13 cellular contexts compared by ENCODE assay signal in the genomic region with DNA sequence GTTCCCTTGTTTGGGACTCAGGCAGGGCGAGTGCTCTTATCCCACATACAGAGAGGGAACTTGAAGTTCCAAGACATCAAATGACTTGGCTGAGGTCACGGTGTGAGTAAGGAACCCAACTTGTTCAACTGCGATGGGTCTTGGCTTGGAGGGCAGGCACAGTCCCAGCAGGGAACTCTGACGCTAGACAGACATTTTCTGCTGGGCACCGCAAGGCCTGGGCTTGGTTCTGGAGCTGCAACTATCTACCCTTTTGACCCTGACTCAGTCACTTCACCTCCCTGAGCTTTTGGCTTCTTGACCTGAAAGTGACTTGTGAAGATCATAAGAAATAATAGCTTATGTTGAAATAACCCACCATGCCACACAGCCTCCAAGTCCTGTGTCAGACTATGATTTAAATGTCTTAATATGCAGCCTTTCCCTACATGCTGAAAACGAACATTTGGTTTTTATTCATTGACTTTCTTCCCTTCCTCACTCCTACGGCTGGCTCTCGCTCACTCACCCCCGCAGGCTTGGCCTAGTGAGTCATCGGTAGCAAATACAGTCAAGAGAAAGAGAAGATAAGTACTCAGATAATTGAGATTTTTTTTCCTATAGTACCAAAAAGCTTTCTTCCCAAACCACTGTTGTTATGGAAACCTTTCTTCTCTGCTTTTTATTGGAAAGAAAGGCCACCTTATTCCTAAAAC.
DNase-seq lines count a peak whose midpoint lies in the region; ATAC-seq, FAIRE-seq and TF ChIP-seq lines count a peak whose summit lies in the region.
"Had no signal": no experiment of that assay in that cellular context is flagged by ENCODE, and none has a peak within 500 bp of the region (broad histone marks: within the 10 kb centered on the region; RNA-seq: fewer than 3 reads in every experiment).

No MANE protein-coding gene starts in this region.

- H2BK5ac ChIP-seq in H1 (ENCODE audit: low read depth, low read length): no peak overlapping the region
- no peak overlapping the region for H2BK5ac ChIP-seq in mesenchymal stem cell (ENCODE audit: low read depth, low read length, poor library complexity, severe bottlenecking)

- H3K23ac ChIP-seq in H1 (ENCODE audit: insufficient read length) (no peak overlapping the region), mesenchymal stem cell (ENCODE audit: low read length in 2 of 2) (no peak overlapping the region)

- H3K79me2 ChIP-seq in H1 (ENCODE audit: control insufficient read depth in 1 of 2, insufficient read depth in 2 of 2, low read length in 2 of 2): no peaks in the 10 kb centered on the region

- no peaks in the 10 kb centered on the region for H3K23me2 ChIP-seq in H1 (ENCODE audit: low read depth, low read length)

- no peak overlapping the region for H4K8ac ChIP-seq in H1 (ENCODE audit: extremely low read depth, insufficient read depth, low read length)
- no peak overlapping the region for H4K8ac ChIP-seq in mesenchymal stem cell (ENCODE audit: low read length)

- H3K4me2 ChIP-seq in H1 (ENCODE audit: insufficient read depth in 1 of 2, low read depth in 2 of 2, low read length in 2 of 2): no peak overlapping the region
- no peak overlapping the region for H3K4me2 ChIP-seq in mesenchymal stem cell (ENCODE audit: low read length, poor library complexity, severe bottlenecking)

- H3K18ac ChIP-seq in H1 (ENCODE audit: extremely low read depth, low read length) (no peak overlapping the region), mesenchymal stem cell (ENCODE audit: low read depth in 1 of 2, low read length in 2 of 2) (no peak overlapping the region)

- FAIRE-seq in H1 (lab: Jason Lieb, UNC): no peak

- H4K91ac ChIP-seq in H1 (replicated peaks; ENCODE audit: insufficient read length, low read length) (peak overlapping the region; percentile 2), mesenchymal stem cell (ENCODE audit: low read length) (no peak overlapping the region)

- no peak overlapping the region for H2AK5ac ChIP-seq in H1 (ENCODE audit: low read depth, low read length)
- peak overlapping the region; percentile 3 for H2AK5ac ChIP-seq in mesenchymal stem cell (ENCODE audit: low read length, severe bottlenecking)

- H2BK15ac ChIP-seq in H1 (ENCODE audit: low read length) (peak overlapping the region; percentile 40; the same call in 1 of the 2 replicates), mesenchymal stem cell (ENCODE audit: low read depth, poor library complexity, severe bottlenecking) (no peak overlapping the region)

- POLR2A ChIA-PET in H1 (lab: Charles Lee; ENCODE audit: partially characterized antibody): no interaction called here

- H2BK120ac ChIP-seq in H1 (replicated peaks; ENCODE audit: low read depth, low read length) (no peak overlapping the region), mesenchymal stem cell (ENCODE audit: low read depth, low read length) (no peak overlapping the region)

- TF ChIP-seq POLR2A in H1 (IDR thresholded peaks at IDR 0.05; ENCODE audit: control extremely low read depth in 1 of 2, low read depth in 2 of 2, low read length in 2 of 2): no peak
- TF ChIP-seq POLR2A in suprapubic skin (IDR thresholded peaks at IDR 0.05): no peak

- H4K5ac ChIP-seq in H1 (ENCODE audit: insufficient read length, low read depth, low read length): no peak overlapping the region

- H3K36me3 ChIP-seq in H1 (ENCODE audit: control insufficient read depth in 2 of 4, insufficient read depth in 4 of 4, low read length in 3 of 4) (no peaks in the 10 kb centered on the region), mesenchymal stem cell (ENCODE audit: control insufficient read depth in 1 of 2, insufficient read depth in 2 of 2, low read depth in 1 of 2, low read length in 2 of 2) (peaks cover 0 to 42% of the 10 kb centered on the region in 2 experiments), suprapubic skin (peaks cover 7% of the 10 kb centered on the region)
- H3K36me3 ChIP-seq: colonic mucosa had no signal

- H3K14ac ChIP-seq in H1 (ENCODE audit: insufficient read length): no peak overlapping the region
- no peak overlapping the region for H3K14ac ChIP-seq in mesenchymal stem cell (ENCODE audit: low read length in 2 of 2)

- no peak overlapping the region for H2BK20ac ChIP-seq in H1 (ENCODE audit: low read length)

- H3K4me1 ChIP-seq in H1 (replicated peaks in 1 of 4; ENCODE audit: control insufficient read depth in 3 of 4, insufficient read depth in 4 of 4, low read length in 3 of 4) (peaks cover 0 to 6% (median 0%) of the 10 kb centered on the region in 4 experiments; a peak in 3 of 7 replicates), mesenchymal stem cell (ENCODE audit: control insufficient read depth, insufficient read depth, low read depth, low read length) (peaks cover 19% of the 10 kb centered on the region), suprapubic skin (peaks cover 34% of the 10 kb centered on the region)
- H3K4me1 ChIP-seq: colonic mucosa had no signal

- H3K9ac ChIP-seq in H1 (replicated peaks in 1 of 4; ENCODE audit: extremely low read depth in 1 of 4, low read depth in 3 of 4, low read length in 3 of 4) (no peak overlapping the region), mesenchymal stem cell (ENCODE audit: low read length) (peak overlapping the region; percentile 46)

- no peaks in the 10 kb centered on the region for H3K79me1 ChIP-seq in H1 (ENCODE audit: low read depth, low read length)
- peaks cover 7% of the 10 kb centered on the region for H3K79me1 ChIP-seq in mesenchymal stem cell (replicated peaks; ENCODE audit: low read length, poor library complexity, severe bottlenecking)

- no peaks in the 10 kb centered on the region for H4K20me1 ChIP-seq in H1 (replicated peaks in 1 of 2; ENCODE audit: control insufficient read depth in 1 of 2, insufficient read depth in 2 of 2, low read length in 2 of 2)

- H2BK12ac ChIP-seq in H1 (ENCODE audit: low read depth, low read length) (no peak overlapping the region), mesenchymal stem cell (ENCODE audit: low read length in 2 of 2) (no peak overlapping the region)

- H3K27ac ChIP-seq in H1 (ENCODE audit: low read depth, low read length) (no peak overlapping the region), mesenchymal stem cell (ENCODE audit: low read length, poor library complexity, severe bottlenecking) (peak overlapping the region; percentile 7), suprapubic skin (peak overlapping the region; percentile 63)
- H3K27ac ChIP-seq: colonic mucosa had no signal

- TF ChIP-seq CTCF in H1 (IDR thresholded peaks at IDR 0.05; ENCODE audit: control extremely low read depth in 1 of 3, insufficient read depth in 1 of 3, low read depth in 1 of 3, low read length in 3 of 3) (no peak), suprapubic skin (IDR thresholded peaks at IDR 0.05) (no peak)

- H3K56ac ChIP-seq in H1 (replicated peaks; ENCODE audit: insufficient read length, low read depth, low read length): no peak overlapping the region

- DNase-seq in HS-5 (ENCODE audit: low read depth) (peak; percentile 11), H1 (ENCODE audit: low read depth in 1 of 2, low spot score in 2 of 2) (no peak), mesenchymal stem cell (no peak), suprapubic skin (ENCODE audit: low spot score in 2 of 2) (peak in 1 of 2 donors; percentile 78), DMS153 (lab: John Stamatoyannopoulos, UW) (no peak), HT-29 (ENCODE audit: low spot score) (no peak), SKM-1 treated with dmso at 0.1 percent for 144 hours (lab: John Stamatoyannopoulos, UW; ENCODE audit: unreplicated experiment) (no peak)
- DNase-seq: colonic mucosa; left colon; NCI-H187; SHP77; stimulated activated CD4-positive, alpha-beta T cell treated with anti-CD3 and anti-CD28 coated beads, Interleukin-1b, Interleukin-23, amount 100 ng/mL, for 48 hours had no signal

- H3K4me3 ChIP-seq in H1 (ENCODE audit: extremely low read depth in 1 of 4, insufficient read depth in 2 of 4, low read depth in 3 of 4, low read length in 4 of 4) (no peak overlapping the region), mesenchymal stem cell (ENCODE audit: insufficient read depth in 1 of 2, low read depth in 1 of 2, low read length in 2 of 2) (peak overlapping the region in 1 of 2 experiments; percentile 0), suprapubic skin (no peak overlapping the region)
- H3K4me3 ChIP-seq: colonic mucosa had no signal

- H3K9me3 ChIP-seq in H1 (ENCODE audit: insufficient read depth in 2 of 2, low read depth in 1 of 2, low read length in 1 of 2) (no peaks in the 10 kb centered on the region), mesenchymal stem cell (ENCODE audit: control insufficient read depth, low read length) (no peaks in the 10 kb centered on the region), suprapubic skin (no peaks in the 10 kb centered on the region)
- H3K9me3 ChIP-seq: colonic mucosa had no signal

- H3K4ac ChIP-seq in H1 (replicated peaks; ENCODE audit: insufficient read length, low read depth, low read length): no peak overlapping the region
- no peak overlapping the region for H3K4ac ChIP-seq in mesenchymal stem cell (ENCODE audit: low read depth in 1 of 2, low read length in 2 of 2)

- no peak for ATAC-seq in HG02884 (IDR thresholded peaks at IDR 0.05; ENCODE audit: unreplicated experiment)
- ATAC-seq: left colon had no signal

- H2AFZ ChIP-seq in H1 (ENCODE audit: low read length): no peak overlapping the region
- H2AFZ ChIP-seq in mesenchymal stem cell (ENCODE audit: low read depth, low read length): no peak overlapping the region

- H3K27me3 ChIP-seq in H1 (replicated peaks in 1 of 4; ENCODE audit: control insufficient read depth in 3 of 4, extremely low read depth in 1 of 4, insufficient read depth in 3 of 4, low read length in 3 of 4) (no peaks in the 10 kb centered on the region), mesenchymal stem cell (ENCODE audit: control insufficient read depth in 1 of 2, insufficient read depth in 1 of 2, low read length in 2 of 2) (no peaks in the 10 kb centered on the region), suprapubic skin (no peaks in the 10 kb centered on the region)
- H3K27me3 ChIP-seq: colonic mucosa had no signal

- WGBS in H1 (ENCODE audit: extremely low coverage in 1 of 2, insufficient coverage in 1 of 2, insufficient read length in 1 of 2, insufficient replicate concordance in 2 of 2, low coverage in 1 of 2, low lambda C conversion rate in 2 of 2, missing lambda C conversion rate in 1 of 2), 2 experiments: 84% methylated on average over 10 of the region's 10 CpGs; no CpG with 5 or more reads in 1 of the 2 experiments
- 60% methylated on average over 8 of the region's 10 CpGs for WGBS in mesenchymal stem cell
- 41% methylated on average over 10 of the region's 10 CpGs for WGBS in suprapubic skin

- CTCF ChIA-PET in H1 (lab: Charles Lee; ENCODE audit: partially characterized antibody): interaction anchor here (0.7 to 4.4 kb wide), 24 partner anchors 9 to 262 kb away, joined by 3 to 40 read pairs (median 4); no protein-coding TSS in a partner anchor

- no peak for TF ChIP-seq RAD21 in H1 (IDR thresholded peaks at IDR 0.05 in 1 of 2, conservative IDR thresholded peaks at IDR 0.05 in 1 of 2; ENCODE audit: low read depth in 2 of 2, low read length in 2 of 2)

- no peak for TF ChIP-seq EP300 in H1 (IDR thresholded peaks at IDR 0.05; ENCODE audit: borderline replicate concordance in 1 of 2, low read depth in 2 of 2, low read length in 2 of 2)
- TF ChIP-seq EP300 in suprapubic skin (IDR thresholded peaks at IDR 0.05): no peak

TF ChIP-seq in H1, 55 proteins besides CTCF, POLR2A, EP300 and RAD21 (continues in another document):
- TF ChIP-seq PHF8 (conservative IDR thresholded peaks at IDR 0.05; ENCODE audit: low read depth, low read length) (no peak), POU5F1 (IDR thresholded peaks at IDR 0.05; ENCODE audit: low read depth, low read length) (no peak)
